Comparison of ENCODE assay signal across 13 cellular contexts in the genomic region with DNA sequence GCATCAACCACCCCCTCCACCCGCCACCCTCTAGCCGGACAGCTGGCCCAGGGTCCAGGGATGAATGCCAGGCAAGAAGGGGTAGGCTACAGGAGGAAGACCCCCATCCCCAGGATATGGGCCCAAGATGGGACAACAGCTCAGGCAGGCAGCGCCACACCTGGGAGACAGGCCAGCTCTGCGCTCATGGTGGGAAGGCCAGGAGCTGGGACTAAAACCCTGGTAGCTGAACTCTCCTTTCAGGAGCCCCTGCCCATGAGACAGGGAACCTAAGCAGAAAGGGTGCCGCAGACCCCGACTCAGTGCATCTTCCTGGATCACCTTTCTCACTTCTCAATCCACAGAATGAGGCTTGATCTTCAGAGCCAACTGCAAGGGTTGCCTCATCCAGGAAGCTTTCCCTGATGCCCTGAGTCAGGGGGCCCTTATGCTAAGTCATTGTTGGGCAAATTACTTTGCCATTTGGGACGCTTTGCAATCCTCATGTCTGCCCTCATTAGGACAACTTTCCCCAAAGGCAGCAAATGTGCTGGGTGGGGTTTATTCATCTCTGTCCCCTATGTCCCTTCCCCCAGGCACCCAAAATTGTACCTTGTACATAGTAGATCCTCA. TPM values are rescaled to one million over a fixed set of nuclear protein-coding genes. Genes with fewer than 3 reads are reported as not detected.
A peak's percentile ranks its signal among the peaks of the same experiment; 100 is the strongest.
DNase-seq lines count a peak whose midpoint lies in the region; ATAC-seq and TF ChIP-seq lines count a peak whose summit lies in the region.
"Had no signal": no experiment of that assay in that cellular context is flagged by ENCODE, and none has a peak within 500 bp of the region (broad histone marks: within the 10 kb centered on the region; RNA-seq: fewer than 3 reads in every experiment).

No MANE protein-coding gene starts in this region.

- H3K36me3 ChIP-seq in lung (ENCODE audit: control insufficient read depth in 2 of 2, insufficient read depth in 2 of 2, low read length in 2 of 2) (no peaks in the 10 kb centered on the region), stomach smooth muscle (ENCODE audit: control insufficient read depth in 2 of 2, insufficient read depth in 2 of 2, low read length in 2 of 2) (peaks cover 0 to 3% of the 10 kb centered on the region in 2 donors)
- H3K36me3 ChIP-seq: adrenal gland, WERI-Rb-1 had no signal

- H3K27ac ChIP-seq in cingulate gyrus (ENCODE audit: low read depth, low read length) = peak overlapping the region; percentile 60
- H3K27ac ChIP-seq in lung (ENCODE audit: low read depth in 1 of 2, low read length in 1 of 2) = peak overlapping the region; percentile 13 to 21
- peak overlapping the region; percentile 41 for H3K27ac ChIP-seq in stomach smooth muscle (ENCODE audit: low read length)
- H3K27ac ChIP-seq: SK-N-MC, WERI-Rb-1 had no signal

- H3K4me3 ChIP-seq in lung (no peak overlapping the region), stomach smooth muscle (ENCODE audit: low read length in 2 of 2) (no peak overlapping the region)
- H3K4me3 ChIP-seq: adrenal gland, SK-N-MC had no signal

- peak overlapping the region in 1 of 2 donors; percentile 36 for H3K9ac ChIP-seq in stomach smooth muscle (ENCODE audit: low read length in 2 of 2)

- DNase-seq in LHCN-M2 (ENCODE audit: low read depth) (peak; percentile 53), lung (ENCODE audit: low spot score) (no peak), NCI-H524 treated with DMSO at 0.1 percent for 48 hours (lab: John Stamatoyannopoulos, UW) (no peak)
- DNase-seq: adrenal gland, NCI-H1694, NCI-H748 treated with DMSO at 0.1 percent for 48 hours, WERI-Rb-1 had no signal

- H3K4me1 ChIP-seq in lung (ENCODE audit: control insufficient read depth in 2 of 2, insufficient read depth in 2 of 2, low read length in 2 of 2) (peaks cover 0 to 14% of the 10 kb centered on the region in 2 donors), stomach smooth muscle (ENCODE audit: control insufficient read depth, insufficient read depth, low read length) (peaks cover 22% of the 10 kb centered on the region)
- H3K4me1 ChIP-seq: adrenal gland had no signal

- H3K27me3 ChIP-seq in lung (ENCODE audit: control insufficient read depth, insufficient read depth) (no peaks in the 10 kb centered on the region), stomach smooth muscle (ENCODE audit: control insufficient read depth in 1 of 2, insufficient read depth in 2 of 2, low read length in 2 of 2) (no peaks in the 10 kb centered on the region)
- H3K27me3 ChIP-seq: adrenal gland had no signal

- TF ChIP-seq CTCF in lung (IDR thresholded peaks at IDR 0.05; ENCODE audit: control extremely low read depth, extremely low read depth) = no peak

- WGBS in lung, 2 donors = 85 to 91% methylated on average over 7 of the region's 7 CpGs

- H3K9me3 ChIP-seq in lung (ENCODE audit: control insufficient read depth in 2 of 2, insufficient read depth in 1 of 2, low read length in 1 of 2) (no peaks in the 10 kb centered on the region), stomach smooth muscle (ENCODE audit: control insufficient read depth in 2 of 2, low read length in 2 of 2) (no peaks in the 10 kb centered on the region)
- H3K9me3 ChIP-seq: adrenal gland had no signal

- ATAC-seq in lung (ENCODE audit: insufficient read depth, low FRiP score) = no peak
- no peak for ATAC-seq in GM21825 (IDR thresholded peaks at IDR 0.05; ENCODE audit: unreplicated experiment)
- no peak for ATAC-seq in HG02970 (IDR thresholded peaks at IDR 0.05; ENCODE audit: low FRiP score, unreplicated experiment)

RNA-seq across cellular contexts. Expression of a gene that starts 9.0 kb away (rescaled TPM):
- total RNA-seq in LHCN-M2 (2014; rRNA removed) (9.9 and 13.5 TPM in 2 replicates), lung (10 to 100 TPM; 14.9 to 31.8 TPM)
- 6.9 TPM for polyA plus RNA-seq in LHCN-M2 (2012)
- polyA plus RNA-seq in lung = 10 to 100 TPM; 10.9 to 27.4 TPM

RNA-seq across cellular contexts. Expression of a gene that starts 14.0 kb away (rescaled TPM):
- 11.9 and 17.6 TPM in 2 replicates for total RNA-seq in LHCN-M2 (2014; rRNA removed)
- polyA plus RNA-seq in LHCN-M2 (2012) = 14.9 TPM
- 100 to 1,000 TPM; 183 to 371 TPM for total RNA-seq in lung
- 100 to 1,000 TPM; 164 to 186 TPM for polyA plus RNA-seq in lung

RNA-seq across cellular contexts. Expression of a gene that starts 23.6 kb away (rescaled TPM):
- 0.17 and 0.58 TPM in 2 replicates for total RNA-seq in LHCN-M2 (2014; rRNA removed)
- 0.09 TPM for polyA plus RNA-seq in LHCN-M2 (2012)
- total RNA-seq in lung = 1 to 10 TPM; 6.5 to 6.8 TPM
- polyA plus RNA-seq in lung = 10 to 100 TPM in 1 of 2 donors, 1 to 10 TPM in 1; 2.6 to 39.8 TPM
- total RNA-seq: pulmonary artery endothelial cell had no signal
